Comparison of ENCODE assay signal across 8 cellular contexts in the genomic region with DNA sequence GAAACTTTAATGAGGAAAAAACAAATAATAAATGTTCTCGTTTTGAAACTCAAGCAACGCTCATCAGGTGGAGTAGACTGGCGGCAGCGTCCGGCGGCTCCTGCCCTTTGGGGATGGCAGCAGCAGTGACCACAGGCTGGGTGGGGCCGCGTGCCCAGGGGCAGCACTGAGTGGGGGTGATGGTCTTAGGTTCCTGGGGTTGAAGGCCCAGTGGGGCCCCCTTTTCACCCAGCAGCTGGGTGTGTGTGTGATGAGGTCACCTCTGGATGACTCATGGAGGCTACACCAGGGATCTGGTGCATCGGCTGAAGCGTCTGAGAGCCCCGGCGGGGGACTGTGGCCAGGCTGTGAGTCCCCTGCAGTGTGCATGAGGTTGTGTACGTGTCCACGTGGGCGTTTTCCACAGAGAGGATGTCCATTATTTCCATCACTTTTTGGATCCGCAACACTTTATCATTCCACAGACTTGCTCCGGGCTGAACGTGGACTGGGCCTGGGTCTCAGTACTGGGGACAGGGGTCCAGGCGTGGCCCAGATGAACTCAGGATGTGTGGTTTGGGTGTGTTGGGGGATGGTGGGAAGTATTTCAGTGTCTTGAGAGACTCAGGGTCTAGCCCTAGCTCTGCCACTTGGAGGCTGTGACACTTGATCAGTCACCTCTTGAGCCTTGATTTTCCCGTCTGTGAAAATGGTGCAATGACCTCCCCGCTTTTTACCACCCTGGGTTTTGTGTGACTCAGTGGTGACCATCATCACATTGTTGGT. TPM values are rescaled to one million over a fixed set of nuclear protein-coding genes. Genes with fewer than 3 reads are reported as not detected.
DNase-seq lines count a peak whose midpoint lies in the region; ATAC-seq and TF ChIP-seq lines count a peak whose summit lies in the region.

No MANE protein-coding gene starts in this region.

- DNase-seq in GOT3 (lab: John Stamatoyannopoulos, UW): peak; percentile 26
- peak; percentile 62 to 79 for DNase-seq in foreskin keratinocyte
- DNase-seq in stimulated activated naive CD8-positive, alpha-beta T cell treated with anti-CD3 and anti-CD28 coated beads, Interleukin-15, Interleukin-2, amounts not matched to agents 100 U/mL and 50 U/mL, for 24 hours: peak; percentile 64
- DNase-seq in central memory CD4-positive, alpha-beta T cell: no peak
- no peak for DNase-seq in middle frontal gyrus (ENCODE audit: extremely low spot score, low spot score)

- peaks cover 29% of the 10 kb centered on the region for H3K4me1 ChIP-seq in foreskin keratinocyte

- no peak for TF ChIP-seq CTCF in foreskin keratinocyte (conservative IDR thresholded peaks at IDR 0.05)

- no peaks in the 10 kb centered on the region for H3K27me3 ChIP-seq in foreskin keratinocyte

- H3K27ac ChIP-seq in foreskin keratinocyte: peak overlapping the region; percentile 91

- ATAC-seq in SK-N-SH treated with all-trans-retinoic acid at 6 μM for 48 hours (peak; percentile 75), foreskin keratinocyte (peak; percentile 68), GM19328 (IDR thresholded peaks at IDR 0.05; ENCODE audit: unreplicated experiment) (no peak), GM21619 (IDR thresholded peaks at IDR 0.05; ENCODE audit: unreplicated experiment) (no peak)
- peak; percentile 74 for ATAC-seq in stimulated activated naive CD8-positive, alpha-beta T cell treated with anti-CD3 and anti-CD28 coated beads, Interleukin-15, Interleukin-2, amounts not matched to agents 100 U/mL and 50 U/mL, for 24 hours

TF ChIP-seq in SK-N-SH treated with all-trans-retinoic acid at 6 μM for 48 hours, 23 proteins besides CTCF, POLR2A, EP300 and RAD21:
- TF ChIP-seq GLIS3 (CRISPR knock-in tag; IDR thresholded peaks at IDR 0.05): no peak
- TF ChIP-seq, protein P1, sequence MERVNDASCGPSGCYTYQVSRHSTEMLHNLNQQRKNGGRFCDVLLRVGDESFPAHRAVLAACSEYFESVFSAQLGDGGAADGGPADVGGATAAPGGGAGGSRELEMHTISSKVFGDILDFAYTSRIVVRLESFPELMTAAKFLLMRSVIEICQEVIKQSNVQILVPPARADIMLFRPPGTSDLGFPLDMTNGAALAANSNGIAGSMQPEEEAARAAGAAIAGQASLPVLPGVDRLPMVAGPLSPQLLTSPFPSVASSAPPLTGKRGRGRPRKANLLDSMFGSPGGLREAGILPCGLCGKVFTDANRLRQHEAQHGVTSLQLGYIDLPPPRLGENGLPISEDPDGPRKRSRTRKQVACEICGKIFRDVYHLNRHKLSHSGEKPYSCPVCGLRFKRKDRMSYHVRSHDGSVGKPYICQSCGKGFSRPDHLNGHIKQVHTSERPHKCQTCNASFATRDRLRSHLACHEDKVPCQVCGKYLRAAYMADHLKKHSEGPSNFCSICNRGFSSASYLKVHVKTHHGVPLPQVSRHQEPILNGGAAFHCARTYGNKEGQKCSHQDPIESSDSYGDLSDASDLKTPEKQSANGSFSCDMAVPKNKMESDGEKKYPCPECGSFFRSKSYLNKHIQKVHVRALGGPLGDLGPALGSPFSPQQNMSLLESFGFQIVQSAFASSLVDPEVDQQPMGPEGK (CRISPR knock-in tag; IDR thresholded peaks at IDR 0.05; ENCODE audit: borderline replicate concordance): no peak

RNA-seq across cellular contexts. Expression of a gene that starts 25.6 kb away (rescaled TPM):
- total RNA-seq in foreskin keratinocyte: 21.5 and 23.3 TPM in 2 replicates
- polyA plus RNA-seq in foreskin keratinocyte: 18.7 and 18.8 TPM in 2 replicates

RNA-seq across cellular contexts. Expression of a gene that starts 47.6 kb away (rescaled TPM):
- total RNA-seq in foreskin keratinocyte: 0.07 TPM in 2 replicates
- polyA plus RNA-seq in foreskin keratinocyte: 0.03 and 0.08 TPM in 2 replicates

Comparison
In these comparisons a context has a peak if more than half of its experiments do, and no peak if none do; other contexts are left out.
1. DNase-seq: peak in GOT3 (single experiment), foreskin keratinocyte (2 of 2) and stimulated activated naive CD8-positive, alpha-beta T cell treated with anti-CD3 and anti-CD28 coated beads, Interleukin-15, Interleukin-2, amounts not matched to agents 100 U/mL and 50 U/mL, for 24 hours (single experiment); none in central memory CD4-positive, alpha-beta T cell (single experiment) and middle frontal gyrus (single experiment).
2. ATAC-seq: peak in SK-N-SH treated with all-trans-retinoic acid at 6 μM for 48 hours (single experiment), foreskin keratinocyte (single experiment) and stimulated activated naive CD8-positive, alpha-beta T cell treated with anti-CD3 and anti-CD28 coated beads, Interleukin-15, Interleukin-2, amounts not matched to agents 100 U/mL and 50 U/mL, for 24 hours (single experiment); none in GM19328 (single experiment) and GM21619 (single experiment).